In genomic region chr16:86050591-86051375, GRCh38 we compare ENCODE assay signal across 15 cellular contexts.
"Had no signal": no experiment of that assay in that cellular context is flagged by ENCODE, and none has a peak within 500 bp of the region (broad histone marks: within the 10 kb centered on the region; RNA-seq: fewer than 3 reads in every experiment).

No MANE protein-coding gene starts in this region.

- H3K36me3 ChIP-seq: esophagus squamous epithelium, left ventricle myocardium inferior, lower lobe of right lung, neutrophil, thyroid gland had no signal

- ATAC-seq: left cardiac atrium; lower lobe of right lung; natural killer cell treated with Interleukin-12 subunit alpha and Interleukin-12 subunit beta and Interleukin-15 and Interleukin-18, amount 100 ng/mL, for 72 hours; right cardiac atrium had no signal

- H3K4me1 ChIP-seq: left ventricle myocardium inferior, thyroid gland had no signal

- H3K27ac ChIP-seq: esophagus squamous epithelium, lower lobe of right lung, neutrophil, thyroid gland had no signal

- DNase-seq: effector memory CD4-positive, alpha-beta T cell; esophagus squamous epithelium; foreskin fibroblast; immature natural killer cell; left cardiac atrium; left ventricle myocardium inferior; lower lobe of right lung; midbrain; right cardiac atrium; small intestine; stimulated activated CD4-positive, alpha-beta T cell treated with anti-CD3 and anti-CD28 coated beads, Interleukin-2, amount 100 ng/mL, for 48 hours; stimulated activated naive CD4-positive, alpha-beta T cell treated with Interleukin-2 at 50 U/mL for 16 hours; thyroid gland had no signal

- H3K4me3 ChIP-seq: esophagus squamous epithelium, left ventricle myocardium inferior, lower lobe of right lung, thyroid gland had no signal

- H3K27me3 ChIP-seq: thyroid gland had no signal

- H3K9me3 ChIP-seq: esophagus squamous epithelium, left ventricle myocardium inferior, lower lobe of right lung, neutrophil, thyroid gland had no signal
